Comparison of ENCODE assay signal across 34 cellular contexts in the genomic region with DNA sequence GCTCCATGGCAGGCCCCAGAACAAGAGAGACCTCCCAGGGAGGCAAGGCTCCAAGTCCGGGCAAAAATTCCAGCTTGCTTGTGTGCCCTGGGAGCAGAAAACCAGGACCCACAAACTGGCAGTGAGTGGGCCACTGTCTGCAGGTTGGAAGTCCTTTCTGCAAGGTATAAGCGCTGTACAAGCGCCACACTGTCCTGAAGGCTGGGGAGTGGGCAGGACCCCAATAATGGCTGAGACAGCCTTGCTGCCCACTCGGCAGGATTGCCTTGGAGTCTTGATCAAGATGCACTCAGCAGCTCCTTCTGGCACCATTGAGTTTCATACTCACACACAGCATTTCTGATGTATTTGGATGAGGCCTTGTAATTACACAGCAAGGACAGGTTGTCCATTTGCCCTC.
DNase-seq lines count a peak whose midpoint lies in the region; ATAC-seq and TF ChIP-seq lines count a peak whose summit lies in the region.
"Had no signal": no experiment of that assay in that cellular context is flagged by ENCODE, and none has a peak within 500 bp of the region (broad histone marks: within the 10 kb centered on the region; RNA-seq: fewer than 3 reads in every experiment).

No MANE protein-coding gene starts in this region.

- no peaks in the 10 kb centered on the region for H3K79me2 ChIP-seq in PC-9 (ENCODE audit: low read depth)

- TF ChIP-seq CTCF in CD14-positive monocyte (IDR thresholded peaks at IDR 0.05) (no peak), HEK293 (tag by site-specific recombination; IDR thresholded peaks at IDR 0.05) (no peak), PC-9 (conservative IDR thresholded peaks at IDR 0.05) (no peak)

- H3K27ac Mint-ChIP-seq in CD14-positive monocyte, result peak overlapping the region in 4 of 7 donors; percentile 16 to 99 (median 62)
- no peak overlapping the region for H3K27ac Mint-ChIP-seq in activated naive CD4-positive, alpha-beta T cell treated with anti-CD3 and anti-CD28 coated beads, Interleukin-2, amount 10 ng/mL, durations not matched to agents 7 days and 5 days
- H3K27ac Mint-ChIP-seq: B cell; CD4-positive, alpha-beta memory T cell; CD4-positive, alpha-beta T cell; CD4-positive, CD25-positive, alpha-beta regulatory T cell; CD8-positive, alpha-beta T cell had no signal

- no peaks in the 10 kb centered on the region for H4K20me1 ChIP-seq in PC-9 (ENCODE audit: insufficient read depth)
- H4K20me1 ChIP-seq: BLaER1 had no signal

- no peak overlapping the region for H3K4me2 ChIP-seq in PC-9
- H3K4me2 ChIP-seq: A549 had no signal

- H2AFZ ChIP-seq in PC-9, result no peak overlapping the region

- no peak overlapping the region for H3K4me3 Mint-ChIP-seq in CD14-positive monocyte
- no peak overlapping the region for H3K4me3 Mint-ChIP-seq in activated naive CD4-positive, alpha-beta T cell treated with anti-CD3 and anti-CD28 coated beads, Interleukin-2, amount 10 ng/mL, durations not matched to agents 7 days and 5 days
- H3K4me3 Mint-ChIP-seq: B cell; CD4-positive, alpha-beta memory T cell; CD4-positive, alpha-beta T cell; CD4-positive, CD25-positive, alpha-beta regulatory T cell; CD8-positive, alpha-beta memory T cell; CD8-positive, alpha-beta T cell had no signal

- peaks cover 0 to 4% (median 0%) of the 10 kb centered on the region in 3 donors for H3K27me3 Mint-ChIP-seq in CD14-positive monocyte (ENCODE audit: low read depth in 3 of 3)
- H3K27me3 Mint-ChIP-seq in activated naive CD4-positive, alpha-beta T cell treated with anti-CD3 and anti-CD28 coated beads, Interleukin-2, amount 10 ng/mL, durations not matched to agents 7 days and 5 days, result no peaks in the 10 kb centered on the region
- H3K27me3 Mint-ChIP-seq: B cell; CD4-positive, alpha-beta memory T cell; CD4-positive, alpha-beta T cell; CD4-positive, CD25-positive, alpha-beta regulatory T cell had no signal

- H3K27ac ChIP-seq in HEK293 (ENCODE audit: extremely low read depth, low read depth, low read length) (no peak overlapping the region), PC-9 (no peak overlapping the region)
- H3K27ac ChIP-seq: 22Rv1, A549, C4-2B had no signal

- peaks cover 30% of the 10 kb centered on the region for H3K4me1 Mint-ChIP-seq in CD14-positive monocyte
- H3K4me1 Mint-ChIP-seq in activated naive CD4-positive, alpha-beta T cell treated with anti-CD3 and anti-CD28 coated beads, Interleukin-2, amount 10 ng/mL, durations not matched to agents 7 days and 5 days, result no peaks in the 10 kb centered on the region

- H3K4me1 ChIP-seq in HEK293 (ENCODE audit: control insufficient read depth, insufficient read depth, low read length), result no peaks in the 10 kb centered on the region
- 0 out of 2 replicates have a peak, but pooled peaks cover 7% of the 10 kb centered on the region for H3K4me1 ChIP-seq in PC-9 (replicated peaks; ENCODE audit: insufficient read depth)
- H3K4me1 ChIP-seq: A549, BE2C, Caco-2 had no signal

- H3F3A ChIP-seq in PC-9 (ENCODE audit: insufficient read depth, low read depth), result 0 out of 2 replicates have a peak, but pooled peaks cover 4% of the 10 kb centered on the region

- H3K9me3 Mint-ChIP-seq in CD14-positive monocyte, result peaks cover 0 to 5% (median 0%) of the 10 kb centered on the region in 7 donors
- no peaks in the 10 kb centered on the region for H3K9me3 Mint-ChIP-seq in activated naive CD4-positive, alpha-beta T cell treated with anti-CD3 and anti-CD28 coated beads, Interleukin-2, amount 10 ng/mL, durations not matched to agents 7 days and 5 days
- H3K9me3 Mint-ChIP-seq: CD4-positive, alpha-beta memory T cell; CD4-positive, alpha-beta T cell; CD4-positive, CD25-positive, alpha-beta regulatory T cell; CD8-positive, alpha-beta memory T cell; CD8-positive, alpha-beta T cell had no signal

- DNase-seq in activated effector memory CD4-positive, alpha-beta T cell treated with anti-CD3 and anti-CD28 coated beads, Interleukin-2, amount 50 U/mL, for 16 hours, result peak; percentile 50
- no peak for DNase-seq in activated effector memory CD4-positive, alpha-beta T cell treated with Interleukin-2 at 50 U/mL for 16 hours
- no peak for DNase-seq in CD14-positive monocyte (ENCODE audit: low spot score)
- DNase-seq in mesenteric fat pad (ENCODE audit: low spot score), result peak; percentile 33
- DNase-seq in PC-9, result no peak
- DNase-seq in activated naive CD4-positive, alpha-beta T cell treated with anti-CD3 and anti-CD28 coated beads, Interleukin-2, amount 10 ng/mL, durations not matched to agents 7 days and 5 days, result no peak
- no peak for DNase-seq in left lobe of liver (ENCODE audit: low spot score)
- DNase-seq: 8988T; ACHN; AML-193; BE2C; C1 segment of cervical spinal cord; Caco-2; Calu3; CD4-positive, alpha-beta memory T cell; CD4-positive, alpha-beta T cell; CD4-positive, CD25-positive, alpha-beta regulatory T cell; CD8-positive, alpha-beta memory T cell; CD8-positive, alpha-beta T cell; COR-L47; DMS 273 treated with DMSO at 0.1 percent for 48 hours; DMS153; DMS53; DMS79; DMS79 treated with DMSO at 0.1 percent for 48 hours; DND-41; EL had no signal

- H3K27me3 ChIP-seq in PC-9 (ENCODE audit: insufficient read depth, low read depth), result no peaks in the 10 kb centered on the region
- H3K27me3 ChIP-seq: BE2C; BLaER1; BLaER1 treated with 17β-estradiol and CSF1 and Interleukin-3, amounts not matched to agents 10 nM and 100 nM had no signal

- H3K4me3 ChIP-seq in HEK293 (ENCODE audit: low read depth, low read length) (no peak overlapping the region), PC-9 (no peak overlapping the region)
- H3K4me3 ChIP-seq: A549; BLaER1; BLaER1 treated with 17β-estradiol and CSF1 and Interleukin-3, amounts not matched to agents 10 nM and 100 nM had no signal

- POLR2A ChIA-PET in HEK293 (lab: Yijun Ruan, JAX), result no interaction called here
- POLR2A ChIA-PET in PC-9 (lab: Charles Lee; ENCODE audit: unreplicated experiment), result no interaction called here

- no peaks in the 10 kb centered on the region for H3K9me3 ChIP-seq in HEK293 (ENCODE audit: control insufficient read depth, insufficient read depth, low read depth, low read length)
- H3K9me3 ChIP-seq in PC-9 (ENCODE audit: insufficient read depth, low read depth), result no peaks in the 10 kb centered on the region
- H3K9me3 ChIP-seq: A549, BE2C, BLaER1, Caco-2 had no signal

- intact Hi-C loops in CD14-positive monocyte (cut with micrococcal nuclease) (loop anchor here in 1 of 2 donors (10.0 kb wide), 1 partner anchor 80 kb away; no protein-coding TSS in a partner anchor), PC-9 (cut with micrococcal nuclease; ENCODE audit: unreplicated experiment) (no loop called here)

- H3K9me2 ChIP-seq in PC-9 (ENCODE audit: insufficient read depth), result no peaks in the 10 kb centered on the region

- H3K36me3 Mint-ChIP-seq in CD14-positive monocyte, result peaks cover 26 to 34% of the 10 kb centered on the region in 2 donors
- no peaks in the 10 kb centered on the region for H3K36me3 Mint-ChIP-seq in activated naive CD4-positive, alpha-beta T cell treated with anti-CD3 and anti-CD28 coated beads, Interleukin-2, amount 10 ng/mL, durations not matched to agents 7 days and 5 days

- BruUV-seq in PC-9 (replicated peaks; lab: Mats Ljungman, UMichigan), result no TSS peak

- ATAC-seq in left lobe of liver, result no peak
- ATAC-seq: A549; CD8-positive, alpha-beta T cell had no signal

- no peaks in the 10 kb centered on the region for H3K36me3 ChIP-seq in HEK293 (ENCODE audit: control insufficient read depth in 2 of 2, insufficient read depth in 1 of 2, low read length in 2 of 2)
- no peaks in the 10 kb centered on the region for H3K36me3 ChIP-seq in PC-9 (ENCODE audit: low read depth)
- H3K36me3 ChIP-seq: BE2C had no signal

- CTCF ChIA-PET in HEK293 (lab: Yijun Ruan, JAX), result no interaction called here
- CTCF ChIA-PET in PC-9 (lab: Charles Lee), result no interaction called here
- CTCF ChIA-PET in activated naive CD4-positive, alpha-beta T cell treated with anti-CD3 and anti-CD28 coated beads, Interleukin-2, amount 10 ng/mL, durations not matched to agents 7 days and 5 days (lab: Charles Lee), result no interaction called here

TF ChIP-seq in HEK293, 187 proteins besides CTCF, POLR2A, EP300 and RAD21:
- TF ChIP-seq ZNF133 (tag by site-specific recombination; IDR thresholded peaks at IDR 0.05), result peak; percentile 85
- TF ChIP-seq, protein P1, sequence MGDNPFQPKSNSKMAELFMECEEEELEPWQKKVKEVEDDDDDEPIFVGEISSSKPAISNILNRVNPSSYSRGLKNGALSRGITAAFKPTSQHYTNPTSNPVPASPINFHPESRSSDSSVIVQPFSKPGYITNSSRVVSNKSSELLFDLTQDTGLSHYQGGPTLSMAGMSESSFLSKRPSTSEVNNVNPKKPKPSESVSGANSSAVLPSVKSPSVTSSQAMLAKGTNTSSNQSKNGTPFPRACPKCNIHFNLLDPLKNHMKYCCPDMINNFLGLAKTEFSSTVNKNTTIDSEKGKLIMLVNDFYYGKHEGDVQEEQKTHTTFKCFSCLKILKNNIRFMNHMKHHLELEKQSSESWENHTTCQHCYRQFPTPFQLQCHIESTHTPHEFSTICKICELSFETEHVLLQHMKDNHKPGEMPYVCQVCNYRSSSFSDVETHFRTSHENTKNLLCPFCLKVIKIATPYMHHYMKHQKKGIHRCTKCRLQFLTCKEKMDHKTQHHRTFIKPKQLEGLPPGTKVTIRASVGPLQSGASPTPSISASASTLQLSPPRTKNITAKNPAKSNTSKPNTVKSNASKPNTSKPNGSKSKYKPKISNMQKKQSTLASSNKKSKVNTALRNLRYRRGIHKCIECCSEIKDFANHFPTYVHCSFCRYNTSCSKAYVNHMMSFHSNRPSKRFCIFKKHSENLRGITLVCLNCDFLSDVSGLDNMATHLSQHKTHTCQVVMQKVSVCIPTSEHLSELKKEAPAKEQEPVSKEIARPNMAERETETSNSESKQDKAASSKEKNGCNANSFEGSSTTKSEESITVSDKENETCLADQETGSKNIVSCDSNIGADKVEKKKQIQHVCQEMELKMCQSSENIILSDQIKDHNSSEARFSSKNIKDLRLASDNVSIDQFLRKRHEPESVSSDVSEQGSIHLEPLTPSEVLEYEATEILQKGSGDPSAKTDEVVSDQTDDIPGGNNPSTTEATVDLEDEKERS (tag by site-specific recombination; IDR thresholded peaks at IDR 0.05), result no peak
TF ChIP-seq in HEK293: peak in this region for 1.

Comparison
In these comparisons a context has a peak if more than half of its experiments do, and no peak if none do; other contexts are left out.
1. DNase-seq: peak in activated effector memory CD4-positive, alpha-beta T cell treated with anti-CD3 and anti-CD28 coated beads, Interleukin-2, amount 50 U/mL, for 16 hours (single experiment) and mesenteric fat pad (single experiment); none in activated effector memory CD4-positive, alpha-beta T cell treated with Interleukin-2 at 50 U/mL for 16 hours (single experiment), CD14-positive monocyte (single experiment), PC-9 (0 of 2), activated naive CD4-positive, alpha-beta T cell treated with anti-CD3 and anti-CD28 coated beads, Interleukin-2, amount 10 ng/mL, durations not matched to agents 7 days and 5 days (single experiment) and left lobe of liver (single experiment).